In genomic region chr1:25583519-25584370, GRCh38 we compare ENCODE assay signal across 1 cellular context.
TF ChIP-seq lines count a peak whose summit lies in the region.

No MANE protein-coding gene starts in this region.

TF ChIP-seq in K562, 482 proteins besides CTCF, POLR2A, EP300 and RAD21:
- TF ChIP-seq ZNF282 (CRISPR knock-in tag; IDR thresholded peaks at IDR 0.05) (no peak), ZNF41 (CRISPR knock-in tag; conservative IDR thresholded peaks at IDR 0.05) (no peak), PHB2 (IDR thresholded peaks at IDR 0.05; ENCODE audit: low read depth) (no peak), L3MBTL2 (IDR thresholded peaks at IDR 0.05) (peak; percentile 42; the same call in 1 of the 2 replicates), TRIM25 (IDR thresholded peaks at IDR 0.05; ENCODE audit: borderline replicate concordance) (no peak), ZNF778 (CRISPR knock-in tag; IDR thresholded peaks at IDR 0.05) (no peak), HDAC1 (IDR thresholded peaks at IDR 0.05) (no peak), FOXJ2 (tag; IDR thresholded peaks at IDR 0.05) (no peak), HOMEZ (CRISPR knock-in tag; IDR thresholded peaks at IDR 0.05) (no peak), ADNP (tag; IDR thresholded peaks at IDR 0.05) (0 out of 2 replicates have a peak, but pooled peaks have one; percentile 24), ZEB2 (IDR thresholded peaks at IDR 0.05) (no peak), ZNF121 (CRISPR knock-in tag; conservative IDR thresholded peaks at IDR 0.05) (no peak), FOXJ3 (CRISPR knock-in tag; IDR thresholded peaks at IDR 0.05) (no peak), ESRRA (IDR thresholded peaks at IDR 0.05; ENCODE audit: borderline replicate concordance, low read depth) (no peak), KLF6 (CRISPR knock-in tag; IDR thresholded peaks at IDR 0.05; ENCODE audit: borderline replicate concordance) (no peak), ZNF830 (CRISPR knock-in tag; IDR thresholded peaks at IDR 0.05) (no peak), CSDE1 (IDR thresholded peaks at IDR 0.05) (no peak), ZNF239 (CRISPR knock-in tag; IDR thresholded peaks at IDR 0.05) (no peak), FIP1L1 (IDR thresholded peaks at IDR 0.05; ENCODE audit: low read depth, low read length, poor library complexity, severe bottlenecking) (no peak), MGA (IDR thresholded peaks at IDR 0.05) (peak; percentile 21; the same call in 1 of the 2 replicates), TSC22D4 (tag; IDR thresholded peaks at IDR 0.05) (no peak), ZNF444 (CRISPR knock-in tag; IDR thresholded peaks at IDR 0.05) (no peak), FOXA1 (IDR thresholded peaks at IDR 0.05; ENCODE audit: borderline replicate concordance) (no peak), POLR2AphosphoS2 (IDR thresholded peaks at IDR 0.05; ENCODE audit: low read length) (no peak)
